In the genomic region with DNA sequence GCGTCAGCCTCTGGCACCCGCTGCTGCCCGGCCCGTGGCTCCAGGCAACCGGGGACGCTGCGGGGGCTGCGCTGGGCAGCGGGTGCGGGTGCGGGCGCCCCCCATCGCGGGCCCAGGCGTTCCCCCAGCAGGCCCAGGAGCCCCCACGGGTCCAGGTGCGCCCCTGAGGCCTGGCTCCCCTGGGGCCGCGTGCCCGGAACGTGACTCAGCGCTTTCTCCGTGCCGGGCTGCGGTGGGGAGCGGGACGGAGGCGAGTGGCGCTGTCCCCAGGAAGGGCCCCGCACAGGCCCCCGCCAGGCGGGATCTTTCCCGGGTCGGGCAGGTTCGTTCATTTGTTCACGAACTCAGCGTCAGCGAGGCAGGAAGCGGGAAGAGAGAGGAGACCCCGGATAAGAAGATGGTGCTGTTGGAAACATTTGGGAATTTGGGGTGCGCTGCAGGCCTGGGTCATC, we compare ENCODE assay signal across 6 cellular contexts. TPM values are rescaled to one million over a fixed set of nuclear protein-coding genes. Genes with fewer than 3 reads are reported as not detected.
DNase-seq lines count a peak whose midpoint lies in the region; ATAC-seq and TF ChIP-seq lines count a peak whose summit lies in the region.

No MANE protein-coding gene starts in this region.

- no peaks in the 10 kb centered on the region for H3K27me3 ChIP-seq in muscle layer of colon (ENCODE audit: control insufficient read depth in 1 of 2, insufficient read depth in 2 of 2, low read length in 2 of 2)
- H3K27me3 ChIP-seq in BE2C, result no peaks in the 10 kb centered on the region

- H3K9me3 Mint-ChIP-seq in activated naive CD8-positive, alpha-beta T cell treated with anti-CD3 and anti-CD28 coated beads for 36 hours, result no peaks in the 10 kb centered on the region

- no peaks in the 10 kb centered on the region for H3K36me3 Mint-ChIP-seq in activated naive CD8-positive, alpha-beta T cell treated with anti-CD3 and anti-CD28 coated beads for 36 hours

- H3K4me3 Mint-ChIP-seq in activated naive CD8-positive, alpha-beta T cell treated with anti-CD3 and anti-CD28 coated beads for 36 hours, result peak overlapping the region; percentile 54

- H3K9ac ChIP-seq in muscle layer of colon (ENCODE audit: low read length), result no peak overlapping the region

- H3K27ac Mint-ChIP-seq in activated naive CD8-positive, alpha-beta T cell treated with anti-CD3 and anti-CD28 coated beads for 36 hours, result peak overlapping the region; percentile 62

- no peaks in the 10 kb centered on the region for H3K27me3 Mint-ChIP-seq in activated naive CD8-positive, alpha-beta T cell treated with anti-CD3 and anti-CD28 coated beads for 36 hours

- TF ChIP-seq CTCF in GM12864 (IDR thresholded peaks at IDR 0.05; ENCODE audit: low read depth, low read length, missing control alignments), result no peak
- no peak for TF ChIP-seq CTCF in BE2C (IDR thresholded peaks at IDR 0.05; ENCODE audit: low read depth, low read length)

- peaks cover 16% of the 10 kb centered on the region for H3K4me1 Mint-ChIP-seq in activated naive CD8-positive, alpha-beta T cell treated with anti-CD3 and anti-CD28 coated beads for 36 hours

- no peak for DNase-seq in GM12864 (ENCODE audit: low read depth)
- peak; percentile 49 for DNase-seq in activated naive CD8-positive, alpha-beta T cell treated with anti-CD3 and anti-CD28 coated beads for 36 hours
- no peak for DNase-seq in NK-92 (lab: John Stamatoyannopoulos, UW; ENCODE audit: unreplicated experiment)
- no peak for DNase-seq in BE2C

- H3K9me3 ChIP-seq in muscle layer of colon (ENCODE audit: low read length), result no peaks in the 10 kb centered on the region
- H3K9me3 ChIP-seq in BE2C, result no peaks in the 10 kb centered on the region

- no peaks in the 10 kb centered on the region for H3K36me3 ChIP-seq in muscle layer of colon (ENCODE audit: insufficient read depth, low read length)
- no peaks in the 10 kb centered on the region for H3K36me3 ChIP-seq in BE2C

- ATAC-seq in HG02938 (IDR thresholded peaks at IDR 0.05; ENCODE audit: unreplicated experiment), result no peak

- H3K4me3 ChIP-seq in GM12864 (ENCODE audit: low read depth, low read length), result peak overlapping the region; percentile 47
- H3K4me3 ChIP-seq in muscle layer of colon (ENCODE audit: low read depth in 1 of 2, low read length in 2 of 2), result peak overlapping the region; percentile 50 to 53
- no peak overlapping the region for H3K4me3 ChIP-seq in BE2C (ENCODE audit: low read depth, low read length)

- no peaks in the 10 kb centered on the region for H3K4me1 ChIP-seq in muscle layer of colon (ENCODE audit: insufficient read depth, low read length)
- no peaks in the 10 kb centered on the region for H3K4me1 ChIP-seq in BE2C

- peak overlapping the region; percentile 13 for H3K27ac ChIP-seq in muscle layer of colon (ENCODE audit: low read depth, low read length)

RNA-seq across cellular contexts. Expression of a gene that starts 18.4 kb away (rescaled TPM):
- total RNA-seq in activated naive CD8-positive, alpha-beta T cell treated with anti-CD3 and anti-CD28 coated beads for 36 hours, result 10 to 100 TPM; 81.2 to 88.1 TPM
- 46.4 TPM for polyA plus RNA-seq in BE2C (2012; ENCODE audit: insufficient read depth, insufficient read length, low read depth)

RNA-seq across cellular contexts. Expression of a gene that starts 19.1 kb away (rescaled TPM):
- 1 to 10 TPM; 7.5 to 7.8 TPM for total RNA-seq in activated naive CD8-positive, alpha-beta T cell treated with anti-CD3 and anti-CD28 coated beads for 36 hours
- polyA plus RNA-seq in BE2C (2012; ENCODE audit: insufficient read depth, insufficient read length, low read depth), result not detected

RNA-seq across cellular contexts. Expression of a gene that starts 43.0 kb away (rescaled TPM):
- total RNA-seq in activated naive CD8-positive, alpha-beta T cell treated with anti-CD3 and anti-CD28 coated beads for 36 hours, result 1 to 10 TPM; 3.7 TPM
- polyA plus RNA-seq in BE2C (2012; ENCODE audit: insufficient read depth, insufficient read length, low read depth), result 18.8 TPM

RNA-seq across cellular contexts. Expression of a gene that starts 47.4 kb away (rescaled TPM):
- total RNA-seq in activated naive CD8-positive, alpha-beta T cell treated with anti-CD3 and anti-CD28 coated beads for 36 hours, result 1 to 10 TPM; 2.5 to 2.7 TPM
- polyA plus RNA-seq in BE2C (2012; ENCODE audit: insufficient read depth, insufficient read length, low read depth), result 3.8 TPM

RNA-seq across cellular contexts. Expression of a gene that starts 49.6 kb away (rescaled TPM):
- total RNA-seq in activated naive CD8-positive, alpha-beta T cell treated with anti-CD3 and anti-CD28 coated beads for 36 hours, result 100 to 1,000 TPM; 140 to 141 TPM
- polyA plus RNA-seq in BE2C (2012; ENCODE audit: insufficient read depth, insufficient read length, low read depth), result 186 TPM
